Comparison of ENCODE assay signal across 20 cellular contexts in the genomic region with DNA sequence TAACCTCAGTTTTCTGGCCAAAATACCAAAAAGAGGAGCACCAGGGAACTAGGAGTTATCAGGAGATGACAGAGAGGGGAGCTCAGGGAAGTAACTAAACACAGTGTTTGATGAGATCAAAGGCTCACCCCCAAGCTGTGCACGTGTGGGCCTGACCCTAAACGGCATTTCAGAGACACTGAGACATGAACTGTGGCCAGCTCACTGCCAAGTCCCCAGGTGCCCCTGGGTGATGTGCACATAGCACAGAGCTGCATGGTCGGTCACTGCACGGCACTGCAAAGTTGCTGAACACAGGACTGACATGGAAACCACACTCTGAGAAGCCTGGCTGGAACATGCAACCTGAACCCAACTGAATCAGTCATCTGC. TPM values are rescaled to one million over a fixed set of nuclear protein-coding genes. Genes with fewer than 3 reads are reported as not detected.
DNase-seq lines count a peak whose midpoint lies in the region; ATAC-seq, FAIRE-seq and TF ChIP-seq lines count a peak whose summit lies in the region.
"Had no signal": no experiment of that assay in that cellular context is flagged by ENCODE, and none has a peak within 500 bp of the region (broad histone marks: within the 10 kb centered on the region; RNA-seq: fewer than 3 reads in every experiment).

No MANE protein-coding gene starts in this region.

- H3K4me1 Mint-ChIP-seq in activated naive CD8-positive, alpha-beta T cell treated with anti-CD3 and anti-CD28 coated beads, Interleukin-2, amount 10 ng/mL, durations not matched to agents 7 days and 5 days: peaks cover 28% of the 10 kb centered on the region
- peaks cover 25% of the 10 kb centered on the region for H3K4me1 Mint-ChIP-seq in activated naive CD8-positive, alpha-beta T cell treated with anti-CD3 and anti-CD28 coated beads for 36 hours
- H3K4me1 Mint-ChIP-seq in glutamatergic neuron (ENCODE audit: low read depth, unreplicated experiment): peaks cover under 1% of the 10 kb centered on the region

- H3K9me3 ChIP-seq in Loucy (ENCODE audit: insufficient read depth, low read depth, low read length) (no peaks in the 10 kb centered on the region), K562 (replicated peaks; ENCODE audit: control insufficient read depth, insufficient read depth, low read depth, low read length) (no peaks in the 10 kb centered on the region)
- H3K9me3 ChIP-seq: A549, Caco-2, HAP-1 had no signal

- FAIRE-seq in K562 (lab: Jason Lieb, UNC) (peak; percentile 23), RCC 7860 (lab: Jason Lieb, UNC) (no peak)
- FAIRE-seq: A549, GM19239 had no signal

- no peaks in the 10 kb centered on the region for H3F3A ChIP-seq in Loucy (ENCODE audit: low read depth)

- BruUV-seq in K562 (replicated peaks; lab: Mats Ljungman, UMichigan): no TSS peak

- no peak for TF ChIP-seq EP300 in K562 (IDR thresholded peaks at IDR 0.05; ENCODE audit: low read length)

- H3K4me3 ChIP-seq in Loucy (ENCODE audit: low read length, poor library complexity, severe bottlenecking) (peak overlapping the region; percentile 38), K562 (no peak overlapping the region)
- H3K4me3 ChIP-seq: A549, HAP-1 had no signal

- H3K9me2 ChIP-seq in Loucy (replicated peaks; ENCODE audit: low read depth, low read length): no peaks in the 10 kb centered on the region

- H2AFZ ChIP-seq in Loucy (ENCODE audit: low read length): peak overlapping the region; percentile 60
- H2AFZ ChIP-seq in K562 (ENCODE audit: low read depth, low read length): no peak overlapping the region

- H3K36me3 Mint-ChIP-seq in activated naive CD8-positive, alpha-beta T cell treated with anti-CD3 and anti-CD28 coated beads, Interleukin-2, amount 10 ng/mL, durations not matched to agents 7 days and 5 days: no peaks in the 10 kb centered on the region
- H3K36me3 Mint-ChIP-seq in activated naive CD8-positive, alpha-beta T cell treated with anti-CD3 and anti-CD28 coated beads for 36 hours: no peaks in the 10 kb centered on the region
- H3K36me3 Mint-ChIP-seq in glutamatergic neuron (ENCODE audit: unreplicated experiment): no peaks in the 10 kb centered on the region
- H3K36me3 Mint-ChIP-seq: CD14-positive monocyte had no signal

- H3K36me3 ChIP-seq in Loucy (ENCODE audit: insufficient read depth, low read length) (no peaks in the 10 kb centered on the region), K562 (ENCODE audit: control insufficient read depth, insufficient read depth, low read length) (no peaks in the 10 kb centered on the region)
- H3K36me3 ChIP-seq: HAP-1 had no signal

- H3K27ac Mint-ChIP-seq in activated naive CD8-positive, alpha-beta T cell treated with anti-CD3 and anti-CD28 coated beads, Interleukin-2, amount 10 ng/mL, durations not matched to agents 7 days and 5 days: peak overlapping the region; percentile 77
- H3K27ac Mint-ChIP-seq in activated naive CD8-positive, alpha-beta T cell treated with anti-CD3 and anti-CD28 coated beads for 36 hours: no peak overlapping the region
- H3K27ac Mint-ChIP-seq in glutamatergic neuron (ENCODE audit: unreplicated experiment): no peak overlapping the region
- H3K27ac Mint-ChIP-seq: CD14-positive monocyte had no signal

- H3K27me3 ChIP-seq in Loucy (ENCODE audit: insufficient read depth, low read length, poor library complexity, severe bottlenecking) (no peaks in the 10 kb centered on the region), K562 (ENCODE audit: control insufficient read depth in 2 of 2, insufficient read depth in 2 of 2, low read length in 2 of 2) (peaks cover 37 to 57% of the 10 kb centered on the region in 2 experiments)

- H3K27me3 Mint-ChIP-seq in activated naive CD8-positive, alpha-beta T cell treated with anti-CD3 and anti-CD28 coated beads, Interleukin-2, amount 10 ng/mL, durations not matched to agents 7 days and 5 days: peaks cover 11% of the 10 kb centered on the region
- no peaks in the 10 kb centered on the region for H3K27me3 Mint-ChIP-seq in activated naive CD8-positive, alpha-beta T cell treated with anti-CD3 and anti-CD28 coated beads for 36 hours
- H3K27me3 Mint-ChIP-seq in glutamatergic neuron (ENCODE audit: unreplicated experiment): peaks cover 2% of the 10 kb centered on the region

- no peak for DNase-seq in activated naive CD8-positive, alpha-beta T cell treated with anti-CD3 and anti-CD28 coated beads, Interleukin-2, amount 10 ng/mL, durations not matched to agents 7 days and 5 days
- DNase-seq in activated naive CD8-positive, alpha-beta T cell treated with anti-CD3 and anti-CD28 coated beads for 36 hours: no peak
- DNase-seq in K562 (ENCODE audit: extremely low read depth in 1 of 4, low spot score in 3 of 4) (no peak), DMS153 treated with DMSO at 0.1 percent for 48 hours (lab: John Stamatoyannopoulos, UW; ENCODE audit: unreplicated experiment) (no peak), glutamatergic neuron (no peak), RCC 7860 (ENCODE audit: low spot score) (no peak)
- DNase-seq: Caco-2, DMS153, IMR-90, NCI-H1417 treated with DMSO at 0.1 percent for 48 hours, NCI-H2029, NCI-H2171 treated with DMSO at 0.1 percent for 48 hours, NCI-H446 treated with DMSO at 0.1 percent for 48 hours, PC-3 had no signal

- no peaks in the 10 kb centered on the region for H4K20me1 ChIP-seq in Loucy (ENCODE audit: insufficient read depth, low read length, poor library complexity, severe bottlenecking)
- 0 out of 2 replicates have a peak, but pooled peaks cover 3% of the 10 kb centered on the region for H4K20me1 ChIP-seq in K562 (replicated peaks; ENCODE audit: control insufficient read depth, insufficient read depth, low read length)

- no peaks in the 10 kb centered on the region for H3K9me1 ChIP-seq in K562 (ENCODE audit: control insufficient read depth, insufficient read depth, low read length)

- no peak for TF ChIP-seq POLR2A in K562 (conservative IDR thresholded peaks at IDR 0.05)

- H3K27ac ChIP-seq in K562 (ENCODE audit: extremely low read depth, low read depth, low read length): no peak overlapping the region
- H3K27ac ChIP-seq: A549 had no signal

- intact Hi-C loops in K562 (cut with micrococcal nuclease): no loop called here

- H3K4me3 Mint-ChIP-seq in activated naive CD8-positive, alpha-beta T cell treated with anti-CD3 and anti-CD28 coated beads, Interleukin-2, amount 10 ng/mL, durations not matched to agents 7 days and 5 days: no peak overlapping the region
- no peak overlapping the region for H3K4me3 Mint-ChIP-seq in activated naive CD8-positive, alpha-beta T cell treated with anti-CD3 and anti-CD28 coated beads for 36 hours
- no peak overlapping the region for H3K4me3 Mint-ChIP-seq in glutamatergic neuron (ENCODE audit: unreplicated experiment)
- H3K4me3 Mint-ChIP-seq: CD14-positive monocyte had no signal

- H3K4me1 ChIP-seq in Loucy (ENCODE audit: insufficient read depth, low read length, poor library complexity, severe bottlenecking) (peaks cover 40% of the 10 kb centered on the region), K562 (replicated peaks in 1 of 2; ENCODE audit: control insufficient read depth in 2 of 2, insufficient read depth in 2 of 2, low read length in 2 of 2) (no peaks in the 10 kb centered on the region; a peak in 1 of 5 replicates)
- H3K4me1 ChIP-seq: A549, Caco-2 had no signal

- POLR2A ChIA-PET in activated naive CD8-positive, alpha-beta T cell treated with anti-CD3 and anti-CD28 coated beads, Interleukin-2, amount 10 ng/mL, durations not matched to agents 7 days and 5 days (lab: Charles Lee): interaction anchor here (0.7 to 1.5 kb wide), 6 partner anchors 20 to 499 kb away, joined by 3 to 6 read pairs (median 4); no protein-coding TSS in a partner anchor
- POLR2A ChIA-PET in K562 (lab: Yijun Ruan, JAX): interaction anchor here (0.6 to 1.3 kb wide), 2 partner anchors 20 to 164 kb away, joined by 3 read pairs; no protein-coding TSS in a partner anchor

- H3K4me2 ChIP-seq in Loucy (ENCODE audit: low read depth, low read length, poor library complexity, severe bottlenecking): peak overlapping the region; percentile 52
- no peak overlapping the region for H3K4me2 ChIP-seq in K562 (ENCODE audit: insufficient read depth, low read length)
- H3K4me2 ChIP-seq: A549 had no signal

- in situ Hi-C loops in K562 (cut with MboI): no loop called here

- no peak for TF ChIP-seq RAD21 in K562 (CRISPR knock-in tag; conservative IDR thresholded peaks at IDR 0.05 in 1 of 2, IDR thresholded peaks at IDR 0.05 in 1 of 2)

- H3K79me2 ChIP-seq in Loucy (ENCODE audit: insufficient read depth, low read length) (no peaks in the 10 kb centered on the region), K562 (ENCODE audit: control insufficient read depth, insufficient read depth, low read length) (no peaks in the 10 kb centered on the region)

- no peak for TF ChIP-seq CTCF in Loucy (conservative IDR thresholded peaks at IDR 0.05; ENCODE audit: low read length)
- no peak for TF ChIP-seq CTCF in K562 (IDR thresholded peaks at IDR 0.05 in 2 of 3, conservative IDR thresholded peaks at IDR 0.05 in 1 of 3; ENCODE audit: insufficient read depth in 2 of 3, low read depth in 1 of 3, low read length in 3 of 3)
- no peak for TF ChIP-seq CTCF in glutamatergic neuron (IDR thresholded peaks at IDR 0.05; ENCODE audit: partially characterized antibody, unreplicated experiment)

- WGBS in K562 (ENCODE audit: insufficient coverage, low coverage, missing lambda C conversion rate): 0% methylated on average over 4 of the region's 4 CpGs

- ATAC-seq in activated naive CD8-positive, alpha-beta T cell treated with anti-CD3 and anti-CD28 coated beads, Interleukin-2, amount 10 ng/mL, durations not matched to agents 7 days and 5 days (ENCODE audit: low read depth): peak; percentile 28
- no peak for ATAC-seq in K562
- ATAC-seq: A549, PC-3 had no signal

- H3K9ac ChIP-seq in Loucy (ENCODE audit: low read depth, low read length, poor library complexity, severe bottlenecking) (peak overlapping the region; percentile 69), K562 (ENCODE audit: insufficient read depth in 1 of 2, low read depth in 2 of 2, low read length in 2 of 2) (no peak overlapping the region)

- H3K9me3 Mint-ChIP-seq in activated naive CD8-positive, alpha-beta T cell treated with anti-CD3 and anti-CD28 coated beads, Interleukin-2, amount 10 ng/mL, durations not matched to agents 7 days and 5 days: no peaks in the 10 kb centered on the region
- no peaks in the 10 kb centered on the region for H3K9me3 Mint-ChIP-seq in activated naive CD8-positive, alpha-beta T cell treated with anti-CD3 and anti-CD28 coated beads for 36 hours
- peaks cover 3% of the 10 kb centered on the region for H3K9me3 Mint-ChIP-seq in glutamatergic neuron (ENCODE audit: unreplicated experiment)
- H3K9me3 Mint-ChIP-seq: CD14-positive monocyte had no signal

- CTCF ChIA-PET in K562 (lab: Yijun Ruan, JAX; ENCODE audit: low intra/inter-chr PET ratio): no interaction called here

RNA-seq across cellular contexts. Expression of a gene that starts 26.7 kb away (rescaled TPM):
- total RNA-seq in activated naive CD8-positive, alpha-beta T cell treated with anti-CD3 and anti-CD28 coated beads, Interleukin-2, amount 10 ng/mL, durations not matched to agents 7 days and 5 days: under 1 TPM in 1 of 2 experiments, not detected in 1; 0.30 TPM
- under 1 TPM; 0.10 to 0.36 TPM for total RNA-seq in activated naive CD8-positive, alpha-beta T cell treated with anti-CD3 and anti-CD28 coated beads for 36 hours
- total RNA-seq in K562 (2011; cell fraction: chromatin; rRNA removed; ENCODE audit: low replicate concordance): not detected in 2 replicates
- total RNA-seq in K562 (2011; cell fraction: nucleolus; rRNA removed): not detected in 2 replicates
- total RNA-seq in K562 (2011; cell fraction: nucleoplasm; rRNA removed): 0.22 TPM in 1 of 2 replicates, not detected in the other
- not detected in 2 replicates for total RNA-seq in K562 (2014; rRNA removed)
- not detected in 2 replicates for total RNA-seq in K562 (2014; rRNA removed; fragmentation: Illumina TruSeq; extraction: Trizol)
- not detected in 2 replicates for total RNA-seq in K562 (2015; rRNA removed; fragmentation: Illumina TruSeq; extraction: Trizol)
- total RNA-seq in K562 (2021): not detected in 2 replicates
- 0.03 TPM in 1 of 2 replicates, not detected in the other for polyA plus RNA-seq in K562 (2011; rRNA removed)
- not detected in 2 replicates for polyA plus RNA-seq in K562 (2011; cell fraction: cytosol; rRNA removed)
- polyA plus RNA-seq in K562 (2011; cell fraction: nucleus; rRNA removed): 0.06 and 0.09 TPM in 2 replicates
- 0.05 and 0.36 TPM in 2 replicates for polyA plus RNA-seq in K562 (2012)
- polyA plus RNA-seq in K562 (2014; fragmentation: Illumina TruSeq; extraction: Trizol): not detected in 2 replicates
- polyA plus RNA-seq in K562 (2014; fragmentation: Nextera tagmentation; extraction: Ambion mirVana): under 1 TPM; 0.06 to 0.37 TPM
- not detected in 2 replicates for polyA plus RNA-seq in K562 (2014; rRNA removed)
- 0.09 TPM in 1 of 2 replicates, not detected in the other for polyA minus RNA-seq in K562 (2011; rRNA and poly(A)+ RNA removed)
- polyA minus RNA-seq in K562 (2011; cell fraction: cytosol; rRNA and poly(A)+ RNA removed): not detected in 2 replicates
- 0.22 and 0.27 TPM in 2 replicates for polyA minus RNA-seq in K562 (2011; cell fraction: nucleus; rRNA and poly(A)+ RNA removed)
- 0.44 TPM for total RNA-seq in glutamatergic neuron (ENCODE audit: unreplicated experiment)
- total RNA-seq: HT-29 had no signal

RNA-seq across cellular contexts. Expression of a gene that starts 27.3 kb away (rescaled TPM):
- total RNA-seq in activated naive CD8-positive, alpha-beta T cell treated with anti-CD3 and anti-CD28 coated beads, Interleukin-2, amount 10 ng/mL, durations not matched to agents 7 days and 5 days: 1 to 10 TPM; 4.1 to 6.3 TPM
- 1 to 10 TPM; 1.9 to 2.7 TPM for total RNA-seq in activated naive CD8-positive, alpha-beta T cell treated with anti-CD3 and anti-CD28 coated beads for 36 hours
- 0.33 and 0.46 TPM in 2 replicates for total RNA-seq in K562 (2011; cell fraction: chromatin; rRNA removed; ENCODE audit: low replicate concordance)
- 0.17 and 0.26 TPM in 2 replicates for total RNA-seq in K562 (2011; cell fraction: nucleolus; rRNA removed)
- total RNA-seq in K562 (2011; cell fraction: nucleoplasm; rRNA removed): 0.37 and 0.69 TPM in 2 replicates
- total RNA-seq in K562 (2014; rRNA removed) (0.36 and 0.41 TPM in 2 replicates), K562 (2014; rRNA removed; fragmentation: Illumina TruSeq; extraction: Trizol) (0.33 and 0.54 TPM in 2 replicates), K562 (2015; rRNA removed; fragmentation: Illumina TruSeq; extraction: Trizol) (0.22 and 0.30 TPM in 2 replicates), K562 (2021) (0.38 and 0.40 TPM in 2 replicates), glutamatergic neuron (ENCODE audit: unreplicated experiment) (5.0 TPM)
- polyA plus RNA-seq in K562 (2011; rRNA removed) (0.45 and 0.61 TPM in 2 replicates), K562 (2014; fragmentation: Illumina TruSeq; extraction: Trizol) (0.51 and 0.75 TPM in 2 replicates), K562 (2014; fragmentation: Nextera tagmentation; extraction: Ambion mirVana) (under 1 TPM; 0.06 to 0.17 TPM), K562 (2014; rRNA removed) (0.41 and 0.71 TPM in 2 replicates)
- polyA plus RNA-seq in K562 (2011; cell fraction: cytosol; rRNA removed): 0.53 and 0.70 TPM in 2 replicates
- polyA plus RNA-seq in K562 (2011; cell fraction: nucleus; rRNA removed): 0.38 and 0.73 TPM in 2 replicates
- polyA plus RNA-seq in K562 (2012): 0.48 and 1.8 TPM in 2 replicates
- polyA minus RNA-seq in K562 (2011; rRNA and poly(A)+ RNA removed): 0.15 and 0.25 TPM in 2 replicates
- 0.57 TPM in 1 of 2 replicates, not detected in the other for polyA minus RNA-seq in K562 (2011; cell fraction: cytosol; rRNA and poly(A)+ RNA removed)
- 0.13 and 0.22 TPM in 2 replicates for polyA minus RNA-seq in K562 (2011; cell fraction: nucleus; rRNA and poly(A)+ RNA removed)
